ENCODE assay signal across 9 cellular contexts in genomic region chr11:128355558-128355957, GRCh38.
"Had no signal": no experiment of that assay in that cellular context is flagged by ENCODE, and none has a peak within 500 bp of the region (broad histone marks: within the 10 kb centered on the region; RNA-seq: fewer than 3 reads in every experiment).

No MANE protein-coding gene starts in this region.

- H3K9ac ChIP-seq: GM23248 had no signal

- FAIRE-seq: HTR-8/SVneo, K562 had no signal

- ATAC-seq: HCT116, K562 had no signal

- H3K4me1 ChIP-seq: HAP-1 had no signal

- H3K4me3 ChIP-seq: GM23248, HAP-1, K562 had no signal

- H2AFZ ChIP-seq: GM23248 had no signal

- H3K36me3 ChIP-seq: HAP-1 had no signal

- H3K9me3 ChIP-seq: HAP-1 had no signal

- DNase-seq: GM23248, GOT3, H7, HFFc6, IMR-90 had no signal

- H3K27ac ChIP-seq: GM23248 had no signal
